In the genomic region with DNA sequence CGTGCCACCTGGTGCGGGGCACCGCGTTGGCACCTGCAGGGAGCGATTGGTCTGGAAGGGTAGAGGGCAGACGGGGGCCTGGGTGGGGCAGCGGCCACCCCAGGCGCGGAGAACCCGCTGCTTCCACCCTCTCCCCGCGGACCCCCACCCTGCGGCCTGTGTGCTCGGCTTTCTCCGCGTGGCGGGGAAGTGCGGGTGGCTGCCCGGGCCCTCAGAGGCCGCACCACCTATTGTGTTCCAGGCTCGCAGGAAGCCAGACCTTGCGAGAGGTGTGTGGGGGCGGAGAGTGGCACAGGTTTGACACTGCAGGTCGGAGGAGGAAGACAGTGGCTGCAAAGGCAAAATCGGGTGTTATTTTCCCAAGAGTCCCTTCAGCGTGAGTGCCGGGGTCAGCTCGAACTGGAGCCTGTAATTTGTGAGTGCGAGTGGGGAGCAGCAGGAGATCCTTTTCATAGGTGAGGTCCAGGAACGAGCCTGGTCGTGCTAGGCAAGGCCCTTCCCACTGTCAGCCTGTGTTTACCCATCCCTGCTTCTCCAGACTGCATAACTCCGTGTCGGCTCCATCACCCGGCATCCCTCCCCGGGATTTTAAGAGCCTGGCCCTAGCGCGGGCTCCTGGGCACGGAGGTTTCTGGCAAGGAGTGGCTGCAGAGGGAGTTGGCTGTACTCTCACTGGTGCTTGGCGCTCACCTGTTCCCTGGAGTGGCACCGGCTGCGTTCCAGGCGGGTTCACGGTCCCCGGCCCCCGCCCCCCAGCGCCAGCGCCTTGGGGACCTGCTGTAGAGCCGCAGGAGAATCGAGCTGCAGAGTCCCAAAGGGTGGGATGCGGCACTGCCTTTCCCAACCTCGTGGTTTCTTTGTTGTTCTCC, we compare ENCODE assay signal across 9 cellular contexts. TPM values are rescaled to one million over a fixed set of nuclear protein-coding genes. Genes with fewer than 3 reads are reported as not detected.
DNase-seq lines count a peak whose midpoint lies in the region; ATAC-seq, FAIRE-seq and TF ChIP-seq lines count a peak whose summit lies in the region.
"Had no signal": no experiment of that assay in that cellular context is flagged by ENCODE, and none has a peak within 500 bp of the region (broad histone marks: within the 10 kb centered on the region; RNA-seq: fewer than 3 reads in every experiment).

No MANE protein-coding gene starts in this region.

- no peak for FAIRE-seq in small intestine (lab: Jason Lieb, UNC)

- peaks cover 4% of the 10 kb centered on the region for H3K9me3 Mint-ChIP-seq in T-helper 1 cell treated with Interleukin-12 subunit alpha and Interleukin-12 subunit beta and Interleukin-4 antibody, amounts not matched to agents 30 μg/mL and 1 μg/mL, for 36 hours
- peaks cover 5% of the 10 kb centered on the region for H3K9me3 Mint-ChIP-seq in neural crest cell

- peaks cover 10% of the 10 kb centered on the region for H3K4me1 Mint-ChIP-seq in T-helper 1 cell treated with Interleukin-12 subunit alpha and Interleukin-12 subunit beta and Interleukin-4 antibody, amounts not matched to agents 30 μg/mL and 1 μg/mL, for 36 hours (ENCODE audit: low read depth)
- H3K4me1 Mint-ChIP-seq in neural crest cell = peaks cover 27% of the 10 kb centered on the region

- H3K27ac Mint-ChIP-seq in T-helper 1 cell treated with Interleukin-12 subunit alpha and Interleukin-12 subunit beta and Interleukin-4 antibody, amounts not matched to agents 30 μg/mL and 1 μg/mL, for 36 hours = no peak overlapping the region
- no peak overlapping the region for H3K27ac Mint-ChIP-seq in neural crest cell (ENCODE audit: unreplicated experiment)

- peak overlapping the region in 1 of 2 donors; percentile 53 for H3K4me3 ChIP-seq in small intestine (ENCODE audit: low read depth in 1 of 2, low read length in 2 of 2)

- ATAC-seq in HG03521 (IDR thresholded peaks at IDR 0.05; ENCODE audit: unreplicated experiment) = no peak
- ATAC-seq: Panc1 had no signal

- H3K27ac ChIP-seq in small intestine (ENCODE audit: low read depth in 1 of 2, low read length in 1 of 2) = no peak overlapping the region

- DNase-seq in T-helper 1 cell (no peak), NCI-H2227 (lab: John Stamatoyannopoulos, UW; ENCODE audit: unreplicated experiment) (peak; percentile 66), cerebellar cortex (ENCODE audit: low spot score) (peak; percentile 55), neural crest cell (ENCODE audit: low read depth, low spot score) (no peak), small intestine (no peak)
- DNase-seq in activated CD4-positive, CD25-positive, alpha-beta regulatory T cell (lab: John Stamatoyannopoulos, UW) = no peak

- TF ChIP-seq CTCF in neural crest cell (conservative IDR thresholded peaks at IDR 0.05) = no peak

- H3K27me3 ChIP-seq in small intestine (ENCODE audit: control insufficient read depth in 2 of 2, insufficient read depth in 2 of 2, low read length in 2 of 2) = peaks cover 5 to 18% of the 10 kb centered on the region in 2 donors

- peaks cover 58% of the 10 kb centered on the region for H3K27me3 Mint-ChIP-seq in T-helper 1 cell treated with Interleukin-12 subunit alpha and Interleukin-12 subunit beta and Interleukin-4 antibody, amounts not matched to agents 30 μg/mL and 1 μg/mL, for 36 hours (ENCODE audit: low read depth)
- peaks cover 84% of the 10 kb centered on the region for H3K27me3 Mint-ChIP-seq in neural crest cell (ENCODE audit: low read depth)

- H3K4me3 Mint-ChIP-seq in T-helper 1 cell treated with Interleukin-12 subunit alpha and Interleukin-12 subunit beta and Interleukin-4 antibody, amounts not matched to agents 30 μg/mL and 1 μg/mL, for 36 hours = peak overlapping the region; percentile 59
- H3K4me3 Mint-ChIP-seq in neural crest cell = peak overlapping the region; percentile 83

- peaks cover 2% of the 10 kb centered on the region for H3K36me3 Mint-ChIP-seq in T-helper 1 cell treated with Interleukin-12 subunit alpha and Interleukin-12 subunit beta and Interleukin-4 antibody, amounts not matched to agents 30 μg/mL and 1 μg/mL, for 36 hours (ENCODE audit: low read depth)
- H3K36me3 Mint-ChIP-seq in neural crest cell (ENCODE audit: low read depth) = peaks cover 4% of the 10 kb centered on the region

- WGBS in small intestine, 3 donors = 4 to 8% (median 8%) methylated on average over 43 to 51 of the region's 51 CpGs

- peaks cover 0 to 8% of the 10 kb centered on the region in 2 donors for H3K4me1 ChIP-seq in small intestine (ENCODE audit: control insufficient read depth in 2 of 2, insufficient read depth in 1 of 2, low read depth in 1 of 2, low read length in 1 of 2)

- no peaks in the 10 kb centered on the region for H3K9me3 ChIP-seq in small intestine (ENCODE audit: control insufficient read depth, low read depth)

- H3K36me3 ChIP-seq in small intestine (ENCODE audit: control insufficient read depth in 2 of 2, insufficient read depth in 2 of 2, low read length in 2 of 2) = no peaks in the 10 kb centered on the region

RNA-seq across cellular contexts. Expression of a gene that starts 0.9 kb away (rescaled TPM):
- 2.0 and 2.6 TPM in 2 replicates for total RNA-seq in neural crest cell
- polyA plus RNA-seq in small intestine = 1 to 10 TPM; 2.2 to 7.7 (median 4.7) TPM

Comparison
In these comparisons a context has a peak if more than half of its experiments do, and no peak if none do; other contexts are left out.
1. DNase-seq: peak in NCI-H2227 (single experiment) and cerebellar cortex (single experiment); none in T-helper 1 cell (0 of 5), neural crest cell (single experiment), activated CD4-positive, CD25-positive, alpha-beta regulatory T cell (0 of 4) and small intestine (single experiment).